ENCODE assay signal across 8 cellular contexts in the genomic region with DNA sequence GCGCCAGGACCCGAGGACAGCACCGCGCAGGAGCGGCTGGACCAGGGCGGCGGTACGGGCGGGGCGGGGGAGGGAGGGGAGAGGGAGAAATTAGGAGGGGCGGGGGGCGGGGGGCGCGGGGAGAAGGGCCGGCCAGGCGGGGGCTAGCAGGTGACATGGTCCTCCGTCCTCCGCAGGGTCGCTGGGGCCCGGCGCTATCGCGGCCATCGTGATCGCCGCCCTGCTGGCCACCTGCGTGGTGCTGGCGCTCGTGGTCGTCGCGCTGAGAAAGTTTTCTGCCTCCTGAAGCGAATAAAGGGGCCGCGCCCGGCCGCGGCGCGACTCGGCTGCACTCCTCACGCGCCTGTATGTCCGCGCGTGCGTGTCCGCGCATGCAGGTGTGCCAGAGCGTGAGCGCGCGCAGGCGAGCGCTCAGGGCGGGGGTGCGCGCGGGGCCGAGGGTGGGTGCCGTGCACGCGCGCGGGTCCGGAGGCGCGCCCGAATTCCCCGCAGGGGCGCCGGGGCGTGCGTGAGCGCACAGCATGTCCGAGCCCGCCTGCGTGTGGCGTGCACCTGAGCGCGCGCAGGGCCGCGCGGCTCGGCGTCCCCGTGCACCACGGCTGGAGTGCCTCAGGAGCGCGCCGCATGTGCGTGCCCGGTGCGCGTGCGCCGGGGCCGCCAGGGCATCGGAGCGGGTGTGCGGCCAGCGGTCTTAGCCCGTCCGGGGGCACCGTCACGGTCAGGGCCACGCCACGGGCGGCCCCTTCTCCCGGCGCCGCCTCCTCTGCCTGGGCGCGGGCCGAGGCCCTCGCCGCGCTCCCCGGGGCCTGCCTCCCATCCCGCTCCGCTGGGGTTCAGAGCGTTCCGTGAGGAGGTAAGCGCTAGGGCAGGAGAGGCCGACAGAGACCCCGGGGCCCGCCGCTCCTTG. TPM values are rescaled to one million over a fixed set of nuclear protein-coding genes. Genes with fewer than 3 reads are reported as not detected.
DNase-seq lines count a peak whose midpoint lies in the region; TF ChIP-seq lines count a peak whose summit lies in the region.

No MANE protein-coding gene starts in this region.

- H3K9me3 ChIP-seq in uterus: no peaks in the 10 kb centered on the region

- H3K27ac Mint-ChIP-seq in activated CD4-positive, alpha-beta memory T cell treated with anti-CD3 and anti-CD28 coated beads for 36 hours: no peak overlapping the region
- H3K27ac Mint-ChIP-seq in nephron progenitor cell: no peak overlapping the region

- no peaks in the 10 kb centered on the region for H3K9me3 Mint-ChIP-seq in activated CD4-positive, alpha-beta memory T cell treated with anti-CD3 and anti-CD28 coated beads for 36 hours
- no peaks in the 10 kb centered on the region for H3K9me3 Mint-ChIP-seq in nephron progenitor cell

- no peaks in the 10 kb centered on the region for H3K36me3 Mint-ChIP-seq in activated CD4-positive, alpha-beta memory T cell treated with anti-CD3 and anti-CD28 coated beads for 36 hours
- H3K36me3 Mint-ChIP-seq in nephron progenitor cell (ENCODE audit: low read depth): no peaks in the 10 kb centered on the region

- POLR2A ChIA-PET in activated CD4-positive, alpha-beta memory T cell treated with anti-CD3 and anti-CD28 coated beads for 36 hours (lab: Charles Lee): no interaction called here

- DNase-seq in G401 (ENCODE audit: low spot score) (peak; percentile 71), HL-60 (ENCODE audit: low read depth in 1 of 2, low spot score in 1 of 2) (peak in 1 of 2 experiments; percentile 52), fibroblast of the aortic adventitia (ENCODE audit: low read depth) (no peak), nephron progenitor cell (peak; percentile 70), uterus (no peak), hippocampal formation (lab: John Stamatoyannopoulos, UW) (no peak)
- DNase-seq in activated CD4-positive, alpha-beta memory T cell treated with anti-CD3 and anti-CD28 coated beads for 36 hours: peak; percentile 41
- DNase-seq in stimulated activated naive CD4-positive, alpha-beta T cell treated with Interleukin-2 at 50 U/mL for 16 hours (lab: John Stamatoyannopoulos, UW): no peak

- no peaks in the 10 kb centered on the region for H3K27me3 ChIP-seq in HL-60 (ENCODE audit: insufficient read depth, poor library complexity, severe bottlenecking)
- H3K27me3 ChIP-seq in uterus: peaks cover 0 to 6% of the 10 kb centered on the region in 2 donors

- TF ChIP-seq CTCF in HL-60 (IDR thresholded peaks at IDR 0.05; ENCODE audit: insufficient read depth, low read length): peak; percentile 17
- TF ChIP-seq CTCF in fibroblast of the aortic adventitia (IDR thresholded peaks at IDR 0.05; ENCODE audit: insufficient read depth, low read length): peak; percentile 12
- peak; percentile 17 for TF ChIP-seq CTCF in nephron progenitor cell (IDR thresholded peaks at IDR 0.05)
- no peak for TF ChIP-seq CTCF in uterus (IDR thresholded peaks at IDR 0.05)

- H3K4me3 ChIP-seq in HL-60 (replicated peaks; ENCODE audit: insufficient read depth, low read length) (peak overlapping the region; percentile 68), fibroblast of the aortic adventitia (ENCODE audit: low read depth, low read length) (peak overlapping the region; percentile 48), uterus (peak overlapping the region in 1 of 2 donors; percentile 18)

- CTCF ChIA-PET in activated CD4-positive, alpha-beta memory T cell treated with anti-CD3 and anti-CD28 coated beads for 36 hours (lab: Charles Lee): interaction anchor here (1.0 kb wide), 1 partner anchor 185 kb away, joined by 4 read pairs; no protein-coding TSS in a partner anchor

- TF ChIP-seq POLR2A in uterus (IDR thresholded peaks at IDR 0.05): no peak

- intact Hi-C loops in activated CD4-positive, alpha-beta memory T cell treated with anti-CD3 and anti-CD28 coated beads for 36 hours (cut with micrococcal nuclease): no loop called here
- intact Hi-C loops in uterus (cut with DNase I; ENCODE audit: low total_unique reads): no loop called here

- H3K27me3 Mint-ChIP-seq in activated CD4-positive, alpha-beta memory T cell treated with anti-CD3 and anti-CD28 coated beads for 36 hours: peaks cover 19% of the 10 kb centered on the region
- peaks cover 37% of the 10 kb centered on the region for H3K27me3 Mint-ChIP-seq in nephron progenitor cell (ENCODE audit: low read depth, poor library complexity)

- in situ Hi-C loops in G401 (cut with HindIII; ENCODE audit: low sequenced_read_pairs): no loop called here

- peaks cover 0 to 7% of the 10 kb centered on the region in 2 donors for H3K4me1 ChIP-seq in uterus

- peaks cover 5% of the 10 kb centered on the region for H3K4me1 Mint-ChIP-seq in activated CD4-positive, alpha-beta memory T cell treated with anti-CD3 and anti-CD28 coated beads for 36 hours (ENCODE audit: low read depth)
- peaks cover 31% of the 10 kb centered on the region for H3K4me1 Mint-ChIP-seq in nephron progenitor cell

- H3K36me3 ChIP-seq in uterus: no peaks in the 10 kb centered on the region

- H3K27ac ChIP-seq in HL-60 (replicated peaks): no peak overlapping the region
- no peak overlapping the region for H3K27ac ChIP-seq in uterus

- H3K4me3 Mint-ChIP-seq in activated CD4-positive, alpha-beta memory T cell treated with anti-CD3 and anti-CD28 coated beads for 36 hours: peak overlapping the region; percentile 57
- H3K4me3 Mint-ChIP-seq in nephron progenitor cell: peak overlapping the region; percentile 57

RNA-seq across cellular contexts. Expression of a gene that starts 6.3 kb away (rescaled TPM):
- total RNA-seq in G401 (2014; rRNA removed; shearing (Covaris generic)): 0.03 TPM in 1 of 2 replicates, not detected in the other
- total RNA-seq in activated CD4-positive, alpha-beta memory T cell treated with anti-CD3 and anti-CD28 coated beads for 36 hours: 1 to 10 TPM in 1 of 2 experiments, under 1 TPM in 1; 0.85 to 1.7 TPM
- total RNA-seq in fibroblast of the aortic adventitia (ENCODE audit: low replicate concordance) (0.33 and 0.72 TPM in 2 replicates), uterus (1 to 10 TPM in 1 of 4 donors, under 1 TPM in 1, not detected in 2; 0.35 to 2.0 TPM)

Comparison
In these comparisons a context has a peak if more than half of its experiments do, and no peak if none do; other contexts are left out.
1. DNase-seq: peak in G401 (single experiment), activated CD4-positive, alpha-beta memory T cell treated with anti-CD3 and anti-CD28 coated beads for 36 hours (single experiment) and nephron progenitor cell (single experiment); none in fibroblast of the aortic adventitia (single experiment), uterus (0 of 2), stimulated activated naive CD4-positive, alpha-beta T cell treated with Interleukin-2 at 50 U/mL for 16 hours (single experiment) and hippocampal formation (0 of 2).
2. CTCF ChIP-seq: peak in HL-60 (single experiment), fibroblast of the aortic adventitia (single experiment) and nephron progenitor cell (single experiment); none in uterus (0 of 4).